ENCODE assay signal across 8 cellular contexts in the genomic region with DNA sequence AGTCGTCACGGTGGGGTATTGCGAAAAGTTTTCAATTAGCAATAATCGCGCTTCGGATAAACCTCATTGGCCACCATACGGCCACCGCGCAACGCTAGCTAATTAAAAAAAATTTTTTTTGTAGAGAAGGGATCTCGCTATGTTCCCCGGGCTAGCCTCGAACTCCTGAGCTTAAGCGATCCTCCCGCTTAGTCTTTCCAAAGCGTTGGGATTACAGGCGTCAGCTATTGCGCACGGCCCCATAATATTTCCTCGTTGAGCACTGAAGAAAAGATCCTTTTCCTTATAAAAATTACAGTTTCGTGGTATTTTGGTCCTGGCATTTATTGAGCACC. TPM values are rescaled to one million over a fixed set of nuclear protein-coding genes. Genes with fewer than 3 reads are reported as not detected.
DNase-seq lines count a peak whose midpoint lies in the region; ATAC-seq and TF ChIP-seq lines count a peak whose summit lies in the region.

No MANE protein-coding gene starts in this region.

- H3F3A ChIP-seq in MM.1S (ENCODE audit: insufficient read depth, low read length): peaks cover 10% of the 10 kb centered on the region; the same call in 1 of the 2 replicates

- H3K79me2 ChIP-seq in DND-41 (ENCODE audit: insufficient read depth, low read length) (peaks cover 41% of the 10 kb centered on the region), MM.1S (ENCODE audit: low read length) (peaks cover 38% of the 10 kb centered on the region)

- H3K9ac ChIP-seq in DND-41 (ENCODE audit: low read depth, low read length): peak overlapping the region; percentile 85
- peak overlapping the region; percentile 96 for H3K9ac ChIP-seq in MM.1S (ENCODE audit: low read length)
- H3K9ac ChIP-seq in mucosa of rectum (ENCODE audit: low read depth in 1 of 2, low read length in 2 of 2): peak overlapping the region; percentile 91 to 97

- peak overlapping the region; percentile 86 for H3K27ac ChIP-seq in DND-41 (ENCODE audit: low read length)
- peak overlapping the region; percentile 96 for H3K27ac ChIP-seq in MM.1S (ENCODE audit: low read length)
- H3K27ac ChIP-seq in breast epithelium: peak overlapping the region; percentile 97 to 98
- H3K27ac ChIP-seq in mucosa of rectum (ENCODE audit: low read depth in 2 of 2, low read length in 2 of 2): peak overlapping the region; percentile 94 to 97

- H3K9me3 ChIP-seq in DND-41 (ENCODE audit: insufficient read depth, low read length, severe bottlenecking): no peaks in the 10 kb centered on the region
- H3K9me3 ChIP-seq in MM.1S (replicated peaks; ENCODE audit: insufficient read depth, low read length): no peaks in the 10 kb centered on the region
- no peaks in the 10 kb centered on the region for H3K9me3 ChIP-seq in breast epithelium
- no peaks in the 10 kb centered on the region for H3K9me3 ChIP-seq in mucosa of rectum (ENCODE audit: control insufficient read depth in 2 of 2, low read length in 2 of 2)

- H3K9me2 ChIP-seq in MM.1S (replicated peaks; ENCODE audit: insufficient read depth, low read length): no peaks in the 10 kb centered on the region

- intact Hi-C loops in breast epithelium (cut with DNase I; ENCODE audit: low total_unique reads): no loop called here

- H3K27me3 ChIP-seq in DND-41 (ENCODE audit: insufficient read depth, low read length, poor library complexity) (no peaks in the 10 kb centered on the region), MM.1S (replicated peaks; ENCODE audit: insufficient read depth, low read length) (no peaks in the 10 kb centered on the region), breast epithelium (no peaks in the 10 kb centered on the region), mucosa of rectum (ENCODE audit: control insufficient read depth in 2 of 2, insufficient read depth in 2 of 2, low read length in 2 of 2) (no peaks in the 10 kb centered on the region)

- peaks cover 34% of the 10 kb centered on the region for H3K4me1 ChIP-seq in DND-41 (ENCODE audit: insufficient read depth, low read length)
- peaks cover 9% of the 10 kb centered on the region; the same call in 1 of the 2 replicates for H3K4me1 ChIP-seq in MM.1S (ENCODE audit: low read length)
- H3K4me1 ChIP-seq in breast epithelium: peaks cover 3 to 16% of the 10 kb centered on the region in 2 donors
- peaks cover 14 to 18% of the 10 kb centered on the region in 2 donors for H3K4me1 ChIP-seq in mucosa of rectum (ENCODE audit: control insufficient read depth in 2 of 2, insufficient read depth in 2 of 2, low read length in 2 of 2)

- H3K36me3 ChIP-seq in DND-41 (ENCODE audit: insufficient read depth, low read length): peaks cover 25% of the 10 kb centered on the region
- H3K36me3 ChIP-seq in MM.1S (replicated peaks; ENCODE audit: insufficient read depth, low read length): no peaks in the 10 kb centered on the region
- no peaks in the 10 kb centered on the region for H3K36me3 ChIP-seq in breast epithelium
- peaks cover 2 to 7% of the 10 kb centered on the region in 2 donors for H3K36me3 ChIP-seq in mucosa of rectum (ENCODE audit: control insufficient read depth in 2 of 2, insufficient read depth in 2 of 2, low read length in 2 of 2)

- DNase-seq in DND-41 (no peak), MM.1S (no peak), breast epithelium (ENCODE audit: low spot score in 2 of 2) (no peak)
- no peak for DNase-seq in activated CD4-positive, CD25-positive, alpha-beta regulatory T cell treated with anti-CD3 and anti-CD28 coated beads, Interleukin-2, amount 50 U/mL, for 72 hours

- ATAC-seq in DND-41 (ENCODE audit: insufficient read depth, low read depth) (no peak), GM18502 (IDR thresholded peaks at IDR 0.05; ENCODE audit: poor library complexity, unreplicated experiment) (no peak), HG02763 (IDR thresholded peaks at IDR 0.05; ENCODE audit: unreplicated experiment) (no peak), HG03565 (IDR thresholded peaks at IDR 0.05; ENCODE audit: unreplicated experiment) (no peak)

- H2AFZ ChIP-seq in DND-41 (ENCODE audit: low read depth, low read length): peak overlapping the region; percentile 71
- peak overlapping the region; percentile 96 for H2AFZ ChIP-seq in MM.1S (ENCODE audit: low read length)

- TF ChIP-seq POLR2A in breast epithelium (IDR thresholded peaks at IDR 0.05): no peak

- H3K4me2 ChIP-seq in DND-41 (ENCODE audit: insufficient read depth, low read length) (peak overlapping the region; percentile 74), MM.1S (ENCODE audit: low read depth, low read length) (peak overlapping the region; percentile 70)

- H4K20me1 ChIP-seq in DND-41 (ENCODE audit: insufficient read depth, low read length) (peaks cover 26% of the 10 kb centered on the region), MM.1S (ENCODE audit: insufficient read depth, low read length) (no peaks in the 10 kb centered on the region)

- H3K4me3 ChIP-seq in DND-41 (ENCODE audit: low read depth in 1 of 2, low read length in 2 of 2): peak overlapping the region; percentile 60 to 66
- H3K4me3 ChIP-seq in MM.1S (ENCODE audit: low read length): peak overlapping the region; percentile 81
- H3K4me3 ChIP-seq in breast epithelium: peak overlapping the region; percentile 73 to 81 (median 77)
- H3K4me3 ChIP-seq in mucosa of rectum (ENCODE audit: low read length in 2 of 2): peak overlapping the region; percentile 79

- TF ChIP-seq CTCF in DND-41 (IDR thresholded peaks at IDR 0.05; ENCODE audit: borderline replicate concordance, extremely low read depth, low read length, poor library complexity, severe bottlenecking) (no peak), MM.1S (IDR thresholded peaks at IDR 0.05; ENCODE audit: low read length) (no peak), breast epithelium (IDR thresholded peaks at IDR 0.05) (no peak)

RNA-seq across cellular contexts. Expression of a gene that starts 0.8 kb away (rescaled TPM):
- 10 to 100 TPM; 59.6 to 74.6 (median 61.9) TPM for total RNA-seq in breast epithelium

RNA-seq across cellular contexts. Expression of a gene that starts 4.9 kb away (rescaled TPM):
- total RNA-seq in breast epithelium: 10 to 100 TPM; 11.2 to 49.5 (median 27.9) TPM

RNA-seq across cellular contexts. Expression of a gene that starts 18.7 kb away (rescaled TPM):
- total RNA-seq in breast epithelium: 100 to 1,000 TPM; 352 to 396 (median 362) TPM

RNA-seq across cellular contexts. Expression of a gene that starts 48.8 kb away (rescaled TPM):
- total RNA-seq in breast epithelium: 1 to 10 TPM; 4.0 to 7.3 (median 4.9) TPM
